15 cellular contexts compared by ENCODE assay signal in the genomic region with DNA sequence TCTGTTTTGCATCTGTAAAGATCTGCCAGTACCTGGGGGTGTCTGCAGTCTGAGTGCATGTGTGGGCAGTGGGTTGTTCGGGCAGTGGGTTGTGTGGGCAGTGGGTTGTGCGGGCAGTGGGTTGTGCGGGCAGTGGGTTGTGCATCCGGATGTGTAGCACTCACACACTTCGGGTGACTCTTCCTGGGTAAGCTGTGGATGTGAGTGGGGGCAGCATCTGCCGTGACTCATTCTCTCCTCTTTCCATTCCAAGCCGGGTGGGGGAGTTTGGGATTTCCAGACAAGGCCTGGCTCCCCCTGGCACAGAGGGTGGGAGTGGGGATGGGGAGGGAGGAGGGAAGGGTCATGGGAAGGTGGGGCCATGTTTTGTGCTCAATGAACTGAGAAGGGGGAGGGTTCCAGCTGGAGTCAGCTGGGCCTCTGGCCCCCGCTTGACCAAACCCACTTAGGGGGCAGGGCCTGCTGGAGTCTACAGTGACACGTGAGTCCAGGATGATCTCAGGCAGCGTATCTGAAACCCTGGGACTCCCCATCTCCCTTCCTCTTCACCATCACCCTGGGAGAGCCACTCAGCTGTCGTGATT. TPM values are rescaled to one million over a fixed set of nuclear protein-coding genes. Genes with fewer than 3 reads are reported as not detected.
DNase-seq lines count a peak whose midpoint lies in the region; ATAC-seq, FAIRE-seq and TF ChIP-seq lines count a peak whose summit lies in the region.
"Had no signal": no experiment of that assay in that cellular context is flagged by ENCODE, and none has a peak within 500 bp of the region (broad histone marks: within the 10 kb centered on the region; RNA-seq: fewer than 3 reads in every experiment).

No MANE protein-coding gene starts in this region.

- no peaks in the 10 kb centered on the region for H3K36me3 Mint-ChIP-seq in activated T-helper 17 cell treated with anti-CD3 and anti-CD28 coated beads, Interleukin-2, amount 50 U/mL, for 72 hours (ENCODE audit: low read depth)
- H3K36me3 Mint-ChIP-seq in glutamatergic neuron (ENCODE audit: unreplicated experiment) = no peaks in the 10 kb centered on the region
- H3K36me3 Mint-ChIP-seq in activated T-cell treated with anti-CD3 and anti-CD28 coated beads, Interleukin-2, amount 50 U/mL, for 24 hours (ENCODE audit: low read depth) = no peaks in the 10 kb centered on the region
- H3K36me3 Mint-ChIP-seq: activated CD8-positive, alpha-beta memory T cell treated with anti-CD3 and anti-CD28 coated beads, Interleukin-2, amount 10 ng/mL, durations not matched to agents 7 days and 5 days had no signal

- ATAC-seq in activated T-helper 17 cell treated with anti-CD3 and anti-CD28 coated beads, Interleukin-2, amount 50 U/mL, for 72 hours (replicated peaks) = peak; percentile 54
- ATAC-seq in HG03045 (IDR thresholded peaks at IDR 0.05; ENCODE audit: unreplicated experiment) = no peak
- ATAC-seq: activated CD8-positive, alpha-beta memory T cell treated with anti-CD3 and anti-CD28 coated beads, Interleukin-2, amount 10 ng/mL, durations not matched to agents 7 days and 5 days had no signal

- no peak for FAIRE-seq in D721Med (lab: Jason Lieb, UNC)

- intact Hi-C loops in ovary (cut with DNase I) = no loop called here

- no peaks in the 10 kb centered on the region for H3K36me3 ChIP-seq in ovary

- no peak overlapping the region for H3K27ac Mint-ChIP-seq in activated T-helper 17 cell treated with anti-CD3 and anti-CD28 coated beads, Interleukin-2, amount 50 U/mL, for 72 hours
- H3K27ac Mint-ChIP-seq in glutamatergic neuron (ENCODE audit: unreplicated experiment) = peak overlapping the region; percentile 64
- H3K27ac Mint-ChIP-seq in activated T-cell treated with anti-CD3 and anti-CD28 coated beads, Interleukin-2, amount 50 U/mL, for 24 hours = no peak overlapping the region
- H3K27ac Mint-ChIP-seq: activated CD8-positive, alpha-beta memory T cell treated with anti-CD3 and anti-CD28 coated beads, Interleukin-2, amount 10 ng/mL, durations not matched to agents 7 days and 5 days; CD4-positive, alpha-beta T cell had no signal

- TF ChIP-seq EP300 in ovary (IDR thresholded peaks at IDR 0.05) = no peak

- peak; percentile 12 for DNase-seq in D721Med (ENCODE audit: insufficient read length, low spot score)
- DNase-seq in glutamatergic neuron = no peak
- DNase-seq in ovary = peak; percentile 50 to 75 (median 56)
- no peak for DNase-seq in activated CD4-positive, CD25-positive, alpha-beta regulatory T cell treated with anti-CD3 and anti-CD28 coated beads, Interleukin-2, amount 50 U/mL, for 72 hours
- no peak for DNase-seq in stimulated activated naive CD4-positive, alpha-beta T cell (lab: John Stamatoyannopoulos, UW)
- no peak for DNase-seq in activated T-cell treated with anti-CD3 and anti-CD28 coated beads, Interleukin-2, amount 50 U/mL, for 24 hours
- DNase-seq: activated CD8-positive, alpha-beta memory T cell treated with anti-CD3 and anti-CD28 coated beads, Interleukin-2, amount 10 ng/mL, durations not matched to agents 7 days and 5 days; amniotic stem cell; CD4-positive, alpha-beta T cell; NCI-H1105 had no signal

- H3K27me3 ChIP-seq in ovary = no peaks in the 10 kb centered on the region

- no peak for TF ChIP-seq POLR2A in ovary (IDR thresholded peaks at IDR 0.05)

- H3K4me1 Mint-ChIP-seq in activated T-helper 17 cell treated with anti-CD3 and anti-CD28 coated beads, Interleukin-2, amount 50 U/mL, for 72 hours = peaks cover 11% of the 10 kb centered on the region
- H3K4me1 Mint-ChIP-seq in glutamatergic neuron (ENCODE audit: low read depth, unreplicated experiment) = peaks cover 22% of the 10 kb centered on the region
- peaks cover 14% of the 10 kb centered on the region for H3K4me1 Mint-ChIP-seq in activated T-cell treated with anti-CD3 and anti-CD28 coated beads, Interleukin-2, amount 50 U/mL, for 24 hours (ENCODE audit: low read depth)

- no peak overlapping the region for H3K27ac ChIP-seq in ovary
- H3K27ac ChIP-seq: skin epidermis had no signal

- WGBS in ovary, 3 donors = 20 to 32% (median 31%) methylated on average over 11 of the region's 11 CpGs

- no peak overlapping the region for H3K4me3 ChIP-seq in ovary
- H3K4me3 ChIP-seq: lung, skin epidermis had no signal

- peaks cover 9% of the 10 kb centered on the region for H3K27me3 Mint-ChIP-seq in activated T-helper 17 cell treated with anti-CD3 and anti-CD28 coated beads, Interleukin-2, amount 50 U/mL, for 72 hours
- H3K27me3 Mint-ChIP-seq in glutamatergic neuron (ENCODE audit: unreplicated experiment) = peaks cover 9% of the 10 kb centered on the region
- peaks cover 6% of the 10 kb centered on the region for H3K27me3 Mint-ChIP-seq in activated T-cell treated with anti-CD3 and anti-CD28 coated beads, Interleukin-2, amount 50 U/mL, for 24 hours

- no peaks in the 10 kb centered on the region for H3K9me3 Mint-ChIP-seq in activated T-helper 17 cell treated with anti-CD3 and anti-CD28 coated beads, Interleukin-2, amount 50 U/mL, for 72 hours
- peaks cover 9% of the 10 kb centered on the region for H3K9me3 Mint-ChIP-seq in glutamatergic neuron (ENCODE audit: unreplicated experiment)
- H3K9me3 Mint-ChIP-seq in activated T-cell treated with anti-CD3 and anti-CD28 coated beads, Interleukin-2, amount 50 U/mL, for 24 hours = no peaks in the 10 kb centered on the region
- H3K9me3 Mint-ChIP-seq: CD4-positive, alpha-beta T cell had no signal

- no peak overlapping the region for H3K4me3 Mint-ChIP-seq in activated T-helper 17 cell treated with anti-CD3 and anti-CD28 coated beads, Interleukin-2, amount 50 U/mL, for 72 hours
- H3K4me3 Mint-ChIP-seq in glutamatergic neuron (ENCODE audit: unreplicated experiment) = peak overlapping the region; percentile 38
- H3K4me3 Mint-ChIP-seq in activated T-cell treated with anti-CD3 and anti-CD28 coated beads, Interleukin-2, amount 50 U/mL, for 24 hours = no peak overlapping the region
- H3K4me3 Mint-ChIP-seq: activated CD8-positive, alpha-beta memory T cell treated with anti-CD3 and anti-CD28 coated beads, Interleukin-2, amount 10 ng/mL, durations not matched to agents 7 days and 5 days; CD4-positive, alpha-beta T cell had no signal

- no peaks in the 10 kb centered on the region for H3K9me3 ChIP-seq in ovary

- TF ChIP-seq CTCF in D721Med (IDR thresholded peaks at IDR 0.05; ENCODE audit: insufficient read depth, missing control alignments) = no peak
- TF ChIP-seq CTCF in glutamatergic neuron (IDR thresholded peaks at IDR 0.05; ENCODE audit: partially characterized antibody, unreplicated experiment) = no peak
- TF ChIP-seq CTCF in ovary (IDR thresholded peaks at IDR 0.05) = no peak

- H3K4me1 ChIP-seq in ovary (ENCODE audit: insufficient read depth) = peaks cover 3% of the 10 kb centered on the region

RNA-seq across cellular contexts. Expression of gene CRB2, which starts 8.3 kb away (rescaled TPM):
- total RNA-seq in activated T-helper 17 cell treated with anti-CD3 and anti-CD28 coated beads, Interleukin-2, amount 50 U/mL, for 72 hours = under 1 TPM; 0.06 to 0.45 TPM
- 6.8 TPM for total RNA-seq in glutamatergic neuron (ENCODE audit: unreplicated experiment)
- 10 to 100 TPM in 1 of 7 donors, 1 to 10 TPM in 2, under 1 TPM in 4; 0.25 to 20.4 (median 0.62) TPM for total RNA-seq in ovary
- under 1 TPM; 0.13 to 0.15 TPM for polyA plus RNA-seq in ovary
- total RNA-seq: activated CD8-positive, alpha-beta memory T cell treated with anti-CD3 and anti-CD28 coated beads, Interleukin-2, amount 10 ng/mL, durations not matched to agents 7 days and 5 days; CD4-positive, alpha-beta T cell; T-helper 1 cell treated with Interleukin-12 subunit alpha and Interleukin-12 subunit beta and Interleukin-4 antibody, amounts not matched to agents 30 ng/mL and 1 ng/mL, for 36 hours had no signal

Comparison
In these comparisons a context has a peak if more than half of its experiments do, and no peak if none do; other contexts are left out.
1. DNase-seq: peak in D721Med (single experiment) and ovary (5 of 5); none in glutamatergic neuron (single experiment), activated CD4-positive, CD25-positive, alpha-beta regulatory T cell treated with anti-CD3 and anti-CD28 coated beads, Interleukin-2, amount 50 U/mL, for 72 hours (single experiment), stimulated activated naive CD4-positive, alpha-beta T cell (0 of 6) and activated T-cell treated with anti-CD3 and anti-CD28 coated beads, Interleukin-2, amount 50 U/mL, for 24 hours (single experiment).